Comparison of ENCODE assay signal across 8 cellular contexts in genomic region chr7:2688409-2689342, GRCh38. TPM values are rescaled to one million over a fixed set of nuclear protein-coding genes. Genes with fewer than 3 reads are reported as not detected.
DNase-seq lines count a peak whose midpoint lies in the region; ATAC-seq lines count a peak whose summit lies in the region.

No MANE protein-coding gene starts in this region.

- H3K4me3 Mint-ChIP-seq in stimulated activated memory B cell treated with anti-CD40 and anti-IgM and Interleukin-4, amounts not matched to agents 10 μg/mL and 1 μg/mL and 100 μg/mL, for 72 hours: peak overlapping the region; percentile 69

- intact Hi-C loops in right cardiac atrium (cut with DNase I): loop anchor here in 2 of 4 donors (10.0 kb wide), 2 partner anchors 214 to 244 kb away; partner anchors contain the start of gene GRIFIN (in 1 of the 2)

- H3K27me3 ChIP-seq in NT2/D1 (ENCODE audit: insufficient read depth, insufficient read length): peaks cover 50% of the 10 kb centered on the region
- H3K27me3 ChIP-seq in right cardiac atrium (ENCODE audit: control insufficient read depth, insufficient read depth): no peaks in the 10 kb centered on the region

- H3K27ac Mint-ChIP-seq in stimulated activated memory B cell treated with anti-CD40 and anti-IgM and Interleukin-4, amounts not matched to agents 10 μg/mL and 1 μg/mL and 100 μg/mL, for 72 hours: peak overlapping the region; percentile 28

- no peaks in the 10 kb centered on the region for H3K36me3 Mint-ChIP-seq in stimulated activated memory B cell treated with anti-CD40 and anti-IgM and Interleukin-4, amounts not matched to agents 10 μg/mL and 1 μg/mL and 100 μg/mL, for 72 hours

- peak overlapping the region; percentile 39 for H3K4me3 ChIP-seq in NT2/D1 (ENCODE audit: insufficient read length, low read depth)
- peak overlapping the region; percentile 47 for H3K4me3 ChIP-seq in right cardiac atrium (ENCODE audit: low read length)

- ATAC-seq in GM18511 (IDR thresholded peaks at IDR 0.05; ENCODE audit: unreplicated experiment): peak; percentile 80
- ATAC-seq in GM21825 (IDR thresholded peaks at IDR 0.05; ENCODE audit: unreplicated experiment): peak; percentile 76
- no peak for ATAC-seq in right cardiac atrium
- ATAC-seq in stimulated activated memory B cell treated with anti-CD40 and anti-IgM and Interleukin-4, amounts not matched to agents 10 μg/mL and 1 μg/mL and 100 μg/mL, for 72 hours: peak; percentile 71

- DNase-seq in NT2/D1 (ENCODE audit: low read depth, low spot score): no peak
- peak in 2 of 3 donors; percentile 14 to 54 for DNase-seq in right cardiac atrium
- no peak for DNase-seq in NCI-H2107 (lab: John Stamatoyannopoulos, UW)
- no peak for DNase-seq in islet precursor cell
- no peak for DNase-seq in AG08395 (ENCODE audit: low spot score)

- H3K9me3 ChIP-seq in NT2/D1 (ENCODE audit: insufficient read depth, low read length): no peaks in the 10 kb centered on the region
- H3K9me3 ChIP-seq in right cardiac atrium (ENCODE audit: control insufficient read depth, low read length): no peaks in the 10 kb centered on the region

- H3K27me3 Mint-ChIP-seq in stimulated activated memory B cell treated with anti-CD40 and anti-IgM and Interleukin-4, amounts not matched to agents 10 μg/mL and 1 μg/mL and 100 μg/mL, for 72 hours: peaks cover 55% of the 10 kb centered on the region

- no peaks in the 10 kb centered on the region for H3K36me3 ChIP-seq in NT2/D1 (ENCODE audit: insufficient read depth, insufficient read length, low read length)

- H3K4me1 ChIP-seq in NT2/D1 (ENCODE audit: insufficient read depth, insufficient read length) (peaks cover 9% of the 10 kb centered on the region), right cardiac atrium (ENCODE audit: control insufficient read depth, insufficient read depth, low read length) (peaks cover 3% of the 10 kb centered on the region)

- peaks cover 46% of the 10 kb centered on the region for H3K4me1 Mint-ChIP-seq in stimulated activated memory B cell treated with anti-CD40 and anti-IgM and Interleukin-4, amounts not matched to agents 10 μg/mL and 1 μg/mL and 100 μg/mL, for 72 hours

- H3K9me3 Mint-ChIP-seq in stimulated activated memory B cell treated with anti-CD40 and anti-IgM and Interleukin-4, amounts not matched to agents 10 μg/mL and 1 μg/mL and 100 μg/mL, for 72 hours: no peaks in the 10 kb centered on the region

- peak overlapping the region; percentile 67 for H3K9ac ChIP-seq in NT2/D1 (ENCODE audit: insufficient read length, low read depth)

- WGBS in right cardiac atrium: 15% methylated on average over 62 of the region's 62 CpGs

- H3K27ac ChIP-seq in right cardiac atrium (ENCODE audit: low read length): no peak overlapping the region

RNA-seq across cellular contexts. Expression of gene AMZ1, which starts 0.7 kb away (rescaled TPM):
- 1 to 10 TPM in 1 of 4 donors, under 1 TPM in 3; 0.45 to 1.0 (median 0.91) TPM for total RNA-seq in right cardiac atrium
- 0.36 TPM for polyA plus RNA-seq in right cardiac atrium

RNA-seq across cellular contexts. Expression of gene TTYH3, which starts 56.9 kb away (rescaled TPM):
- 10 to 100 TPM; 12.4 to 25.0 (median 17.0) TPM for total RNA-seq in right cardiac atrium
- 8.1 TPM for polyA plus RNA-seq in right cardiac atrium

Comparison
In these comparisons a context has a peak if more than half of its experiments do, and no peak if none do; other contexts are left out.
1. ATAC-seq: peak in GM18511 (single experiment), GM21825 (single experiment) and stimulated activated memory B cell treated with anti-CD40 and anti-IgM and Interleukin-4, amounts not matched to agents 10 μg/mL and 1 μg/mL and 100 μg/mL, for 72 hours (single experiment); none in right cardiac atrium (0 of 2).
2. DNase-seq: peak in right cardiac atrium (2 of 3); none in NT2/D1 (single experiment), NCI-H2107 (single experiment), islet precursor cell (single experiment) and AG08395 (single experiment).